In genomic region chr19:10808937-10809655, GRCh38 we compare ENCODE assay signal across 9 cellular contexts. TPM values are rescaled to one million over a fixed set of nuclear protein-coding genes. Genes with fewer than 3 reads are reported as not detected.
A peak's percentile ranks its signal among the peaks of the same experiment; 100 is the strongest.
DNase-seq lines count a peak whose midpoint lies in the region; ATAC-seq, FAIRE-seq and TF ChIP-seq lines count a peak whose summit lies in the region.
"Had no signal": no experiment of that assay in that cellular context is flagged by ENCODE, and none has a peak within 500 bp of the region (broad histone marks: within the 10 kb centered on the region; RNA-seq: fewer than 3 reads in every experiment).

No MANE protein-coding gene starts in this region.

- CTCF ChIA-PET in HEK293 (lab: Yijun Ruan, JAX), result interaction anchor here (0.7 kb wide), 1 partner anchor 689 kb away, joined by 3 read pairs; no protein-coding TSS in a partner anchor

- peaks cover 6% of the 10 kb centered on the region for H3K9me3 Mint-ChIP-seq in T-helper 1 cell treated with Interleukin-12 subunit alpha and Interleukin-12 subunit beta and Interleukin-4 antibody, amounts not matched to agents 30 μg/mL and 1 μg/mL, for 36 hours
- H3K9me3 Mint-ChIP-seq in dendritic cell treated with granulocyte-macrophage colony-stimulating factor and Interleukin-4, amounts not matched to agents 40 ng/mL and 50 ng/mL, for 4 days, result no peaks in the 10 kb centered on the region

- H3K4me3 ChIP-seq in HEK293 (ENCODE audit: low read depth, low read length) (no peak overlapping the region), small intestine (ENCODE audit: low read depth in 1 of 2, low read length in 2 of 2) (no peak overlapping the region)

- FAIRE-seq in small intestine (lab: Jason Lieb, UNC), result no peak

- H3K36me3 Mint-ChIP-seq in T-helper 1 cell treated with Interleukin-12 subunit alpha and Interleukin-12 subunit beta and Interleukin-4 antibody, amounts not matched to agents 30 μg/mL and 1 μg/mL, for 36 hours (ENCODE audit: low read depth), result peaks cover 47% of the 10 kb centered on the region
- peaks cover 88% of the 10 kb centered on the region for H3K36me3 Mint-ChIP-seq in dendritic cell treated with granulocyte-macrophage colony-stimulating factor and Interleukin-4, amounts not matched to agents 40 ng/mL and 50 ng/mL, for 4 days (ENCODE audit: low read depth)

- H3K9me3 ChIP-seq in HEK293 (ENCODE audit: control insufficient read depth, insufficient read depth, low read depth, low read length) (no peaks in the 10 kb centered on the region), small intestine (ENCODE audit: control insufficient read depth, low read depth) (no peaks in the 10 kb centered on the region)

- H3K4me1 ChIP-seq in HEK293 (ENCODE audit: control insufficient read depth, insufficient read depth, low read length), result no peaks in the 10 kb centered on the region
- peaks cover 0 to 4% of the 10 kb centered on the region in 2 donors for H3K4me1 ChIP-seq in small intestine (ENCODE audit: control insufficient read depth in 2 of 2, insufficient read depth in 1 of 2, low read depth in 1 of 2, low read length in 1 of 2)

- no peaks in the 10 kb centered on the region for H3K27me3 Mint-ChIP-seq in T-helper 1 cell treated with Interleukin-12 subunit alpha and Interleukin-12 subunit beta and Interleukin-4 antibody, amounts not matched to agents 30 μg/mL and 1 μg/mL, for 36 hours (ENCODE audit: low read depth)
- no peaks in the 10 kb centered on the region for H3K27me3 Mint-ChIP-seq in dendritic cell treated with granulocyte-macrophage colony-stimulating factor and Interleukin-4, amounts not matched to agents 40 ng/mL and 50 ng/mL, for 4 days

- H3K27ac ChIP-seq in HEK293 (ENCODE audit: extremely low read depth, low read depth, low read length) (no peak overlapping the region), small intestine (ENCODE audit: low read depth in 1 of 2, low read length in 1 of 2) (peak overlapping the region in 1 of 2 donors; percentile 71)

- POLR2A ChIA-PET in HEK293 (lab: Yijun Ruan, JAX), result interaction anchor here (0.6 kb wide), 1 partner anchor 31 kb away, joined by 4 read pairs; no protein-coding TSS in a partner anchor

- no peaks in the 10 kb centered on the region for H3K27me3 ChIP-seq in small intestine (ENCODE audit: control insufficient read depth in 2 of 2, insufficient read depth in 2 of 2, low read length in 2 of 2)

- WGBS in small intestine, 3 donors, result 56 to 64% (median 63%) methylated on average over 11 of the region's 11 CpGs

- ATAC-seq in GM19455 (IDR thresholded peaks at IDR 0.05; ENCODE audit: unreplicated experiment), result no peak

- peak overlapping the region; percentile 58 for H3K4me3 Mint-ChIP-seq in T-helper 1 cell treated with Interleukin-12 subunit alpha and Interleukin-12 subunit beta and Interleukin-4 antibody, amounts not matched to agents 30 μg/mL and 1 μg/mL, for 36 hours
- H3K4me3 Mint-ChIP-seq in dendritic cell treated with granulocyte-macrophage colony-stimulating factor and Interleukin-4, amounts not matched to agents 40 ng/mL and 50 ng/mL, for 4 days, result peak overlapping the region; percentile 40
- H3K4me3 Mint-ChIP-seq: mesothelial cell of epicardium had no signal

- DNase-seq in small intestine (peak; percentile 58), DMS79 treated with DMSO at 0.1 percent for 48 hours (lab: John Stamatoyannopoulos, UW) (no peak), medulla oblongata (ENCODE audit: extremely low spot score) (no peak)
- DNase-seq: NCI-H1105 treated with DMSO at 0.1 percent for 48 hours had no signal

- no peak for TF ChIP-seq CTCF in HEK293 (tag by site-specific recombination; IDR thresholded peaks at IDR 0.05)

- peaks cover 33% of the 10 kb centered on the region for H3K4me1 Mint-ChIP-seq in T-helper 1 cell treated with Interleukin-12 subunit alpha and Interleukin-12 subunit beta and Interleukin-4 antibody, amounts not matched to agents 30 μg/mL and 1 μg/mL, for 36 hours (ENCODE audit: low read depth)
- peaks cover 84% of the 10 kb centered on the region for H3K4me1 Mint-ChIP-seq in dendritic cell treated with granulocyte-macrophage colony-stimulating factor and Interleukin-4, amounts not matched to agents 40 ng/mL and 50 ng/mL, for 4 days (ENCODE audit: low read depth)

- intact Hi-C loops in dendritic cell treated with granulocyte-macrophage colony-stimulating factor and Interleukin-4, amounts not matched to agents 40 ng/mL and 50 ng/mL, for 4 days (cut with micrococcal nuclease), result no loop called here

- H3K27ac Mint-ChIP-seq in T-helper 1 cell treated with Interleukin-12 subunit alpha and Interleukin-12 subunit beta and Interleukin-4 antibody, amounts not matched to agents 30 μg/mL and 1 μg/mL, for 36 hours, result peak overlapping the region; percentile 85
- H3K27ac Mint-ChIP-seq in dendritic cell treated with granulocyte-macrophage colony-stimulating factor and Interleukin-4, amounts not matched to agents 40 ng/mL and 50 ng/mL, for 4 days, result peak overlapping the region; percentile 93
- H3K27ac Mint-ChIP-seq: mesothelial cell of epicardium had no signal

- H3K36me3 ChIP-seq in HEK293 (ENCODE audit: control insufficient read depth in 2 of 2, insufficient read depth in 1 of 2, low read length in 2 of 2) (peaks cover 13 to 70% of the 10 kb centered on the region in 2 experiments; a peak in 2 of 3 replicates), small intestine (ENCODE audit: control insufficient read depth in 2 of 2, insufficient read depth in 2 of 2, low read length in 2 of 2) (peaks cover 10 to 15% of the 10 kb centered on the region in 2 donors)

TF ChIP-seq in HEK293, 187 proteins besides CTCF, POLR2A, EP300 and RAD21:
- TF ChIP-seq ZIC2 (tag by site-specific recombination; IDR thresholded peaks at IDR 0.05) (peak; percentile 42), KLF1 (tag by site-specific recombination; IDR thresholded peaks at IDR 0.05) (0 out of 2 replicates have a peak, but pooled peaks have one; percentile 34), TCF7L2 (IDR thresholded peaks at IDR 0.05; ENCODE audit: borderline replicate concordance, low read depth, low read length) (no peak), HIC1 (tag by site-specific recombination; IDR thresholded peaks at IDR 0.05) (no peak), ZBTB8A (tag by site-specific recombination; IDR thresholded peaks at IDR 0.05) (0 out of 2 replicates have a peak, but pooled peaks have one; percentile 25), ZNF23 (tag by site-specific recombination; IDR thresholded peaks at IDR 0.05; ENCODE audit: borderline replicate concordance) (peak; percentile 99), ZNF274 (IDR thresholded peaks at IDR 0.05; ENCODE audit: low read length) (no peak), ZNF274 (tag by site-specific recombination; IDR thresholded peaks at IDR 0.05; ENCODE audit: borderline replicate concordance) (no peak), KLF10 (tag by site-specific recombination; IDR thresholded peaks at IDR 0.05) (peak; percentile 69; the same call in 1 of the 2 replicates), ZBTB17 (tag by site-specific recombination; IDR thresholded peaks at IDR 0.05) (peak; percentile 97)

RNA-seq across cellular contexts. Expression of gene TMED1, which starts 26.9 kb away (rescaled TPM):
- 10 to 100 TPM; 21.0 to 29.0 (median 22.2) TPM for polyA plus RNA-seq in small intestine

RNA-seq across cellular contexts. Expression of gene C19orf38, which starts 39.1 kb away (rescaled TPM):
- polyA plus RNA-seq in small intestine, result 1 to 10 TPM; 1.1 to 2.2 (median 1.4) TPM
